ENCODE assay signal across 1 cellular context in the genomic region with DNA sequence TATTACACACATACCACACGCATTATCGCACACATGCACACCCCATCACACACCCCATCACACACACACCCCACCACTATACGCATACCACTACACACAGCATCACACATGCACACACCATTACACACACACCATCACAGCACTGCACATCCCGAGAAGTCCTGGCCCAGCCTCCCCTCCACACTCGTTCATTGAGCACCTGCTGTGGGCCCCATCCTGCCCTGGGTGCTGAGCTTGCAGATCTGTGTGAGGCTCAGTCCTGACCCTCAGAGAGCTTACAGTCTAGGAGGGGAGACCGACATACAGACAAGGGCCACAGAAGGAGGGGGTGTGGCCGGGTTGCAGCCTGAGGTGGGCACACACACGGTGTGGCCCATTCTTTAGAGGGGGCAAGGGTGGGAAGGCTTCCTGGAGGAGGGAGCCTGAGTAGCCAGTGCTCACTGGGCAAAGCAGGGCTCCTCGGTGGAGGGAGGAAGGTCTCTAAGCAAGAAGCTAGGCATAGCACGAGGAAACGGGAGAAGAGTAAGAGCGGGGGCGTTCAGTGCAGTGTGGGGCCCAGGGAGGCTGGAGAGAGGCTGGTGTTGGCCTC.
A peak's percentile ranks its signal among the peaks of the same experiment; 100 is the strongest.
TF ChIP-seq lines count a peak whose summit lies in the region.

No MANE protein-coding gene starts in this region.

TF ChIP-seq in K562, 482 proteins besides CTCF, POLR2A, EP300 and RAD21 (continued from another document):
- TF ChIP-seq, protein P1, sequence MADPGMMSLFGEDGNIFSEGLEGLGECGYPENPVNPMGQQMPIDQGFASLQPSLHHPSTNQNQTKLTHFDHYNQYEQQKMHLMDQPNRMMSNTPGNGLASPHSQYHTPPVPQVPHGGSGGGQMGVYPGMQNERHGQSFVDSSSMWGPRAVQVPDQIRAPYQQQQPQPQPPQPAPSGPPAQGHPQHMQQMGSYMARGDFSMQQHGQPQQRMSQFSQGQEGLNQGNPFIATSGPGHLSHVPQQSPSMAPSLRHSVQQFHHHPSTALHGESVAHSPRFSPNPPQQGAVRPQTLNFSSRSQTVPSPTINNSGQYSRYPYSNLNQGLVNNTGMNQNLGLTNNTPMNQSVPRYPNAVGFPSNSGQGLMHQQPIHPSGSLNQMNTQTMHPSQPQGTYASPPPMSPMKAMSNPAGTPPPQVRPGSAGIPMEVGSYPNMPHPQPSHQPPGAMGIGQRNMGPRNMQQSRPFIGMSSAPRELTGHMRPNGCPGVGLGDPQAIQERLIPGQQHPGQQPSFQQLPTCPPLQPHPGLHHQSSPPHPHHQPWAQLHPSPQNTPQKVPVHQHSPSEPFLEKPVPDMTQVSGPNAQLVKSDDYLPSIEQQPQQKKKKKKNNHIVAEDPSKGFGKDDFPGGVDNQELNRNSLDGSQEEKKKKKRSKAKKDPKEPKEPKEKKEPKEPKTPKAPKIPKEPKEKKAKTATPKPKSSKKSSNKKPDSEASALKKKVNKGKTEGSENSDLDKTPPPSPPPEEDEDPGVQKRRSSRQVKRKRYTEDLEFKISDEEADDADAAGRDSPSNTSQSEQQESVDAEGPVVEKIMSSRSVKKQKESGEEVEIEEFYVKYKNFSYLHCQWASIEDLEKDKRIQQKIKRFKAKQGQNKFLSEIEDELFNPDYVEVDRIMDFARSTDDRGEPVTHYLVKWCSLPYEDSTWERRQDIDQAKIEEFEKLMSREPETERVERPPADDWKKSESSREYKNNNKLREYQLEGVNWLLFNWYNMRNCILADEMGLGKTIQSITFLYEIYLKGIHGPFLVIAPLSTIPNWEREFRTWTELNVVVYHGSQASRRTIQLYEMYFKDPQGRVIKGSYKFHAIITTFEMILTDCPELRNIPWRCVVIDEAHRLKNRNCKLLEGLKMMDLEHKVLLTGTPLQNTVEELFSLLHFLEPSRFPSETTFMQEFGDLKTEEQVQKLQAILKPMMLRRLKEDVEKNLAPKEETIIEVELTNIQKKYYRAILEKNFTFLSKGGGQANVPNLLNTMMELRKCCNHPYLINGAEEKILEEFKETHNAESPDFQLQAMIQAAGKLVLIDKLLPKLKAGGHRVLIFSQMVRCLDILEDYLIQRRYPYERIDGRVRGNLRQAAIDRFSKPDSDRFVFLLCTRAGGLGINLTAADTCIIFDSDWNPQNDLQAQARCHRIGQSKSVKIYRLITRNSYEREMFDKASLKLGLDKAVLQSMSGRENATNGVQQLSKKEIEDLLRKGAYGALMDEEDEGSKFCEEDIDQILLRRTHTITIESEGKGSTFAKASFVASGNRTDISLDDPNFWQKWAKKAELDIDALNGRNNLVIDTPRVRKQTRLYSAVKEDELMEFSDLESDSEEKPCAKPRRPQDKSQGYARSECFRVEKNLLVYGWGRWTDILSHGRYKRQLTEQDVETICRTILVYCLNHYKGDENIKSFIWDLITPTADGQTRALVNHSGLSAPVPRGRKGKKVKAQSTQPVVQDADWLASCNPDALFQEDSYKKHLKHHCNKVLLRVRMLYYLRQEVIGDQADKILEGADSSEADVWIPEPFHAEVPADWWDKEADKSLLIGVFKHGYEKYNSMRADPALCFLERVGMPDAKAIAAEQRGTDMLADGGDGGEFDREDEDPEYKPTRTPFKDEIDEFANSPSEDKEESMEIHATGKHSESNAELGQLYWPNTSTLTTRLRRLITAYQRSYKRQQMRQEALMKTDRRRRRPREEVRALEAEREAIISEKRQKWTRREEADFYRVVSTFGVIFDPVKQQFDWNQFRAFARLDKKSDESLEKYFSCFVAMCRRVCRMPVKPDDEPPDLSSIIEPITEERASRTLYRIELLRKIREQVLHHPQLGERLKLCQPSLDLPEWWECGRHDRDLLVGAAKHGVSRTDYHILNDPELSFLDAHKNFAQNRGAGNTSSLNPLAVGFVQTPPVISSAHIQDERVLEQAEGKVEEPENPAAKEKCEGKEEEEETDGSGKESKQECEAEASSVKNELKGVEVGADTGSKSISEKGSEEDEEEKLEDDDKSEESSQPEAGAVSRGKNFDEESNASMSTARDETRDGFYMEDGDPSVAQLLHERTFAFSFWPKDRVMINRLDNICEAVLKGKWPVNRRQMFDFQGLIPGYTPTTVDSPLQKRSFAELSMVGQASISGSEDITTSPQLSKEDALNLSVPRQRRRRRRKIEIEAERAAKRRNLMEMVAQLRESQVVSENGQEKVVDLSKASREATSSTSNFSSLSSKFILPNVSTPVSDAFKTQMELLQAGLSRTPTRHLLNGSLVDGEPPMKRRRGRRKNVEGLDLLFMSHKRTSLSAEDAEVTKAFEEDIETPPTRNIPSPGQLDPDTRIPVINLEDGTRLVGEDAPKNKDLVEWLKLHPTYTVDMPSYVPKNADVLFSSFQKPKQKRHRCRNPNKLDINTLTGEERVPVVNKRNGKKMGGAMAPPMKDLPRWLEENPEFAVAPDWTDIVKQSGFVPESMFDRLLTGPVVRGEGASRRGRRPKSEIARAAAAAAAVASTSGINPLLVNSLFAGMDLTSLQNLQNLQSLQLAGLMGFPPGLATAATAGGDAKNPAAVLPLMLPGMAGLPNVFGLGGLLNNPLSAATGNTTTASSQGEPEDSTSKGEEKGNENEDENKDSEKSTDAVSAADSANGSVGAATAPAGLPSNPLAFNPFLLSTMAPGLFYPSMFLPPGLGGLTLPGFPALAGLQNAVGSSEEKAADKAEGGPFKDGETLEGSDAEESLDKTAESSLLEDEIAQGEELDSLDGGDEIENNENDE (IDR thresholded peaks at IDR 0.05; ENCODE audit: low read depth, low read length), result no peak
- TF ChIP-seq LARP7 (IDR thresholded peaks at IDR 0.05) (no peak), BCL6 (CRISPR knock-in tag; IDR thresholded peaks at IDR 0.05) (no peak), ZNF316 (IDR thresholded peaks at IDR 0.05) (peak; percentile 37; the same call in 1 of the 2 replicates), ZBTB17 (CRISPR knock-in tag; IDR thresholded peaks at IDR 0.05) (no peak)
